In the genomic region with DNA sequence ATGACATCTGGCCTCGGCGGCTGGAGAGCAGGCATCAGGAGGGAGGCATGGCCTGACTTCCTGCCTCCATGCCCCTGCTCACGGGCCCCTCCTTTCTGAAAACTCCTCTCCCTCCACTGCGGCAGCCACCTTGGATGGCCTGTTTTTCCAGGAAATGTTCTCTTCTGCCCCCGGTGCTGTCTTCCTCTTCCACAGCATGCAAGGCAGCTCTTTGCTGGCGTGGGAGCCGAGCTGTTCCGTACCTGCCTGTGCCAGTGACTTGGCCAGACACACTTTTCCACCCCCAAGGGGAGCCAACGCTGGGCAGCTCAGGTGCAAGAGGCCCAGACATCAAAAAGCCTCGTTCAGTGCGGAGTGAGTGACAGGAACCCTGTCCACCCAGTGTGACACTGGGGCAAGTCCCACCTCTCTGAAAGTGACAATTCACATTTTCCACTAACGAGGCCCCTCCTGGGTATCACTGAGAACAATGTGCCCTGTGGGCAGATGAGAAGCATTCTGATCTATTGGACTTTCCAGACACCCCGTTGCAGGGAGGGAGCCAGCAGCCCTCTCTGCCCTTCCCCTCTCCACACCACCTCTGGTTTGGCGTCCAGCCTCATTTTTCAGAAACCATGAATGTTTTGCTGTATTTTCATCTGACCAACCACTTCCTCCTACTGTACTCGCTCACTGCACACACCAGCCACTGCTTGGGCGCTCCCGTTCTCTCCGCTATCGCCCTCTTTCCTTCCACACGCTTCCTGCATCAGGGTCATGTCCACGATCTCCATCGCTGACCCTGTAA, we compare ENCODE assay signal across 8 cellular contexts. TPM values are rescaled to one million over a fixed set of nuclear protein-coding genes. Genes with fewer than 3 reads are reported as not detected.
A peak's percentile ranks its signal among the peaks of the same experiment; 100 is the strongest.
DNase-seq lines count a peak whose midpoint lies in the region; ATAC-seq and TF ChIP-seq lines count a peak whose summit lies in the region.

No MANE protein-coding gene starts in this region.

- no peak for TF ChIP-seq CTCF in CD4-positive, alpha-beta T cell (IDR thresholded peaks at IDR 0.05)
- TF ChIP-seq CTCF in spleen (IDR thresholded peaks at IDR 0.05 in 8 of 11, conservative IDR thresholded peaks at IDR 0.05 in 3 of 11): peak in 1 of 11 experiments; percentile 13

- H3K4me3 ChIP-seq in esophagus (ENCODE audit: low read depth in 1 of 2, low read length in 2 of 2): no peak overlapping the region
- peak overlapping the region in 5 of 8 donors; percentile 5 to 54 (median 14) for H3K4me3 ChIP-seq in spleen

- H3K27ac Mint-ChIP-seq in CD4-positive, alpha-beta T cell: peak overlapping the region; percentile 95

- POLR2A ChIA-PET in CD4-positive, alpha-beta T cell (lab: Charles Lee): interaction anchor here (0.6 to 11.7 kb wide), 25 partner anchors 10 to 218 kb away, joined by 3 to 145 read pairs (median 5); a partner anchor contains a TSS

- ATAC-seq in CD4-positive, alpha-beta T cell (ENCODE audit: poor library complexity): peak; percentile 39
- peak; percentile 48 for ATAC-seq in GM21367 (IDR thresholded peaks at IDR 0.05; ENCODE audit: unreplicated experiment)

- H3K9me3 Mint-ChIP-seq in CD4-positive, alpha-beta T cell: no peaks in the 10 kb centered on the region

- WGBS in esophagus, 2 donors: 52 to 53% methylated on average over 22 of the region's 22 CpGs
- 5 to 10% (median 5%) methylated on average over 22 of the region's 22 CpGs for WGBS in spleen, 5 donors

- CTCF ChIA-PET in CD4-positive, alpha-beta T cell (lab: Charles Lee): interaction anchor here (0.6 to 4.5 kb wide), 8 partner anchors 12 to 167 kb away, joined by 3 to 28 read pairs (median 3); a partner anchor contains a TSS

- H3K27ac ChIP-seq in CD4-positive, alpha-beta T cell (ENCODE audit: low read depth, low read length): peak overlapping the region; percentile 95
- H3K27ac ChIP-seq in esophagus (ENCODE audit: low read depth in 2 of 2, low read length in 1 of 2) (peak overlapping the region; percentile 76 to 80), spleen (peak overlapping the region; percentile 79 to 94 (median 89))

- peaks cover 0 to 3% of the 10 kb centered on the region in 2 donors for H3K36me3 ChIP-seq in esophagus (ENCODE audit: control insufficient read depth in 2 of 2, insufficient read depth in 2 of 2, low read length in 1 of 2)
- H3K36me3 ChIP-seq in spleen: peaks cover 0 to 17% (median 4%) of the 10 kb centered on the region in 6 donors

- no peaks in the 10 kb centered on the region for H3K27me3 Mint-ChIP-seq in CD4-positive, alpha-beta T cell

- H3K4me1 ChIP-seq in esophagus (ENCODE audit: control insufficient read depth in 2 of 2, insufficient read depth in 2 of 2, low read length in 1 of 2): peaks cover 2 to 27% of the 10 kb centered on the region in 2 donors
- H3K4me1 ChIP-seq in spleen: peaks cover 59 to 100% (median 90%) of the 10 kb centered on the region in 6 donors

- DNase-seq in CD4-positive, alpha-beta T cell: peak in 9 of 10 experiments; percentile 44 to 67 (median 58)
- peak; percentile 90 for DNase-seq in KG1 (lab: John Stamatoyannopoulos, UW)
- DNase-seq in activated CD8-positive, alpha-beta memory T cell treated with anti-CD3 and anti-CD28 coated beads for 48 hours (ENCODE audit: low read depth in 2 of 3, low spot score in 2 of 3): peak in 2 of 3 experiments; percentile 69 to 73
- DNase-seq in spleen: peak; percentile 92
- no peak for DNase-seq in NCI-H1105 (lab: John Stamatoyannopoulos, UW)
- no peak for DNase-seq in inferior parietal cortex (ENCODE audit: extremely low spot score)

- no peaks in the 10 kb centered on the region for H3K27me3 ChIP-seq in CD4-positive, alpha-beta T cell (ENCODE audit: control insufficient read depth, insufficient read depth, low read length)
- H3K27me3 ChIP-seq in esophagus (ENCODE audit: control insufficient read depth in 1 of 2, insufficient read depth in 2 of 2, low read length in 2 of 2) (no peaks in the 10 kb centered on the region), spleen (replicated peaks in 1 of 7) (no peaks in the 10 kb centered on the region)

- no peaks in the 10 kb centered on the region for H3K9me3 ChIP-seq in CD4-positive, alpha-beta T cell (ENCODE audit: control insufficient read depth, low read length)
- H3K9me3 ChIP-seq in esophagus (ENCODE audit: control insufficient read depth in 2 of 2, insufficient read depth in 1 of 2, low read depth in 1 of 2, low read length in 1 of 2) (no peaks in the 10 kb centered on the region), spleen (no peaks in the 10 kb centered on the region)

- intact Hi-C loops in CD4-positive, alpha-beta T cell (cut with DNase I, micrococcal nuclease): loop anchor here in 1 of 2 experiments (5.0 kb wide), 1 partner anchor 210 kb away; no protein-coding TSS in a partner anchor
- intact Hi-C loops in spleen (cut with DNase I; ENCODE audit: low total_unique reads): loop anchor here (10.0 kb wide), 2 partner anchors 63 to 217 kb away; no protein-coding TSS in a partner anchor

- TF ChIP-seq POLR2A in spleen (IDR thresholded peaks at IDR 0.05): no peak

- peaks cover 84% of the 10 kb centered on the region for H3K4me1 Mint-ChIP-seq in CD4-positive, alpha-beta T cell (ENCODE audit: low read depth)

- H3K4me3 Mint-ChIP-seq in CD4-positive, alpha-beta T cell: peak overlapping the region; percentile 85

- peaks cover 5% of the 10 kb centered on the region for H3K36me3 Mint-ChIP-seq in CD4-positive, alpha-beta T cell (ENCODE audit: low read depth)

RNA-seq across cellular contexts. Expression of a gene that starts 31.1 kb away (rescaled TPM):
- total RNA-seq in CD4-positive, alpha-beta T cell: 10 to 100 TPM; 31.9 to 33.9 TPM
- polyA plus RNA-seq in esophagus (10 to 100 TPM; 29.0 to 47.1 TPM), spleen (10 to 100 TPM; 37.9 to 79.0 (median 41.4) TPM)
- 10 to 100 TPM; 18.4 to 41.4 (median 31.7) TPM for total RNA-seq in spleen

RNA-seq across cellular contexts. Expression of a gene that starts 34.1 kb away (rescaled TPM):
- 10 to 100 TPM; 15.1 to 17.3 TPM for total RNA-seq in CD4-positive, alpha-beta T cell
- 1 to 10 TPM; 2.6 to 3.7 TPM for polyA plus RNA-seq in esophagus
- 10 to 100 TPM in 3 of 7 donors, 1 to 10 TPM in 4; 8.3 to 14.7 (median 9.8) TPM for total RNA-seq in spleen
- 10 to 100 TPM in 1 of 3 donors, 1 to 10 TPM in 2; 5.2 to 10.6 (median 7.4) TPM for polyA plus RNA-seq in spleen

Comparison
In these comparisons a context has a peak if more than half of its experiments do, and no peak if none do; other contexts are left out.
1. DNase-seq: peak in CD4-positive, alpha-beta T cell (9 of 10), KG1 (single experiment), activated CD8-positive, alpha-beta memory T cell treated with anti-CD3 and anti-CD28 coated beads for 48 hours (2 of 3) and spleen (single experiment); none in NCI-H1105 (single experiment) and inferior parietal cortex (single experiment).
2. H3K4me3 ChIP-seq: peak in spleen (5 of 8); none in esophagus (0 of 2).
3. Peak in every context shown above with its lines, with median percentiles within 50 percentile points of each other: H3K27ac ChIP-seq.